Comparison of ENCODE assay signal across 27 cellular contexts in genomic region chr22:20256042-20256441, GRCh38.
"Had no signal": no experiment of that assay in that cellular context is flagged by ENCODE, and none has a peak within 500 bp of the region (broad histone marks: within the 10 kb centered on the region; RNA-seq: fewer than 3 reads in every experiment).

No MANE protein-coding gene starts in this region.

- H3K27me3 Mint-ChIP-seq: naive B cell; natural killer cell treated with Interleukin-12 subunit alpha and Interleukin-12 subunit beta and Interleukin-15 and Interleukin-18, amount 100 ng/mL, for 72 hours; stimulated activated naive CD8-positive, alpha-beta T cell treated with anti-CD3 and anti-CD28 coated beads, Interleukin-15, Interleukin-2, amounts not matched to agents 100 ng/mL and 50 ng/mL, for 24 hours had no signal

- H3K36me3 ChIP-seq: gastrocnemius medialis, prostate gland, sigmoid colon, thoracic aorta, tibial nerve, vagina had no signal

- DNase-seq: effector CD8-positive, alpha-beta T cell; endodermal cell; foreskin fibroblast; gastrocnemius medialis; head of caudate nucleus; kidney; mucosa of descending colon; naive B cell; nucleus accumbens; right cardiac atrium; sigmoid colon; stimulated activated CD4-positive, alpha-beta T cell treated with anti-CD3 and anti-CD28 coated beads, Interleukin-2, amount 100 ng/mL, for 24 hours; stimulated activated CD4-positive, alpha-beta T cell treated with anti-CD3 and anti-CD28 coated beads, Interleukin-4, amount 100 ng/mL, for 4 hours had no signal

- H3K27me3 ChIP-seq: gastrocnemius medialis, sigmoid colon, tibial nerve, vagina had no signal

- H3K36me3 Mint-ChIP-seq: memory B cell; mesothelial cell of epicardium; naive B cell; natural killer cell treated with Interleukin-12 subunit alpha and Interleukin-12 subunit beta and Interleukin-15 and Interleukin-18, amount 100 ng/mL, for 72 hours; stimulated activated memory B cell treated with anti-CD40 and anti-IgM and Interleukin-4, amounts not matched to agents 10 μg/mL and 1 μg/mL and 100 μg/mL, for 72 hours had no signal

- H3K27ac ChIP-seq: epithelial cell of prostate, gastrocnemius medialis, prostate gland, sigmoid colon, thoracic aorta, tibial nerve, vagina had no signal

- H3K4me3 ChIP-seq: gastrocnemius medialis, lung, mucosa of descending colon, prostate gland, sigmoid colon, thoracic aorta, tibial nerve, vagina had no signal

- H3K9me3 ChIP-seq: gastrocnemius medialis, mucosa of descending colon, prostate gland, sigmoid colon, thoracic aorta, tibial nerve, vagina had no signal

- H3K4me1 Mint-ChIP-seq: endodermal cell; memory B cell; naive B cell; stimulated activated memory B cell treated with anti-CD40 and anti-IgM and Interleukin-4, amounts not matched to agents 10 μg/mL and 1 μg/mL and 100 μg/mL, for 72 hours had no signal

- H3K4me3 Mint-ChIP-seq: endodermal cell; memory B cell; mesothelial cell of epicardium; naive B cell; natural killer cell treated with Interleukin-12 subunit alpha and Interleukin-12 subunit beta and Interleukin-15 and Interleukin-18, amount 100 ng/mL, for 72 hours; neural crest cell; stimulated activated memory B cell treated with anti-CD40 and anti-IgM and Interleukin-4, amounts not matched to agents 10 μg/mL and 1 μg/mL and 100 μg/mL, for 72 hours; stimulated activated naive CD8-positive, alpha-beta T cell treated with anti-CD3 and anti-CD28 coated beads, Interleukin-15, Interleukin-2, amounts not matched to agents 100 ng/mL and 50 ng/mL, for 24 hours had no signal

- H3K27ac Mint-ChIP-seq: endodermal cell; memory B cell; mesothelial cell of epicardium; naive B cell; natural killer cell treated with Interleukin-12 subunit alpha and Interleukin-12 subunit beta and Interleukin-15 and Interleukin-18, amount 100 ng/mL, for 72 hours; stimulated activated memory B cell treated with anti-CD40 and anti-IgM and Interleukin-4, amounts not matched to agents 10 μg/mL and 1 μg/mL and 100 μg/mL, for 72 hours; stimulated activated naive CD8-positive, alpha-beta T cell treated with anti-CD3 and anti-CD28 coated beads, Interleukin-15, Interleukin-2, amounts not matched to agents 100 ng/mL and 50 ng/mL, for 24 hours had no signal

- H3K4me1 ChIP-seq: gastrocnemius medialis, prostate gland, sigmoid colon, tibial nerve, vagina had no signal

- H3K9me3 Mint-ChIP-seq: endodermal cell; memory B cell; mesothelial cell of epicardium; naive B cell; natural killer cell treated with Interleukin-12 subunit alpha and Interleukin-12 subunit beta and Interleukin-15 and Interleukin-18, amount 100 ng/mL, for 72 hours; neural crest cell; stimulated activated memory B cell treated with anti-CD40 and anti-IgM and Interleukin-4, amounts not matched to agents 10 μg/mL and 1 μg/mL and 100 μg/mL, for 72 hours; stimulated activated naive CD8-positive, alpha-beta T cell treated with anti-CD3 and anti-CD28 coated beads, Interleukin-15, Interleukin-2, amounts not matched to agents 100 ng/mL and 50 ng/mL, for 24 hours had no signal

- ATAC-seq: esophagus mucosa; gastrocnemius medialis; left lobe of liver; mucosa of descending colon; natural killer cell treated with Interleukin-12 subunit alpha and Interleukin-12 subunit beta and Interleukin-15 and Interleukin-18, amount 100 ng/mL, for 72 hours; right cardiac atrium had no signal
